Comparison of ENCODE assay signal across 9 cellular contexts in genomic region chr18:48955528-48956261, GRCh38. TPM values are rescaled to one million over a fixed set of nuclear protein-coding genes. Genes with fewer than 3 reads are reported as not detected.
A peak's percentile ranks its signal among the peaks of the same experiment; 100 is the strongest.
DNase-seq lines count a peak whose midpoint lies in the region; ATAC-seq, FAIRE-seq and TF ChIP-seq lines count a peak whose summit lies in the region.
"Had no signal": no experiment of that assay in that cellular context is flagged by ENCODE, and none has a peak within 500 bp of the region (broad histone marks: within the 10 kb centered on the region; RNA-seq: fewer than 3 reads in every experiment).

No MANE protein-coding gene starts in this region.

- no peak for FAIRE-seq in frontal cortex (lab: Jason Lieb, UNC)

- H3K4me3 Mint-ChIP-seq in activated T-cell treated with anti-CD3 and anti-CD28 coated beads, Interleukin-2, amount 50 U/mL, for 72 hours: no peak overlapping the region
- no peak overlapping the region for H3K4me3 Mint-ChIP-seq in central memory CD8-positive, alpha-beta T cell

- WGBS in mesodermal cell (ENCODE audit: insufficient coverage in 2 of 2), 2 experiments: 36 to 56% methylated on average over 5 to 6 of the region's 9 CpGs
- 14% methylated on average over 9 of the region's 9 CpGs for WGBS in aorta, 2 donors

- H3K27me3 Mint-ChIP-seq in activated T-cell treated with anti-CD3 and anti-CD28 coated beads, Interleukin-2, amount 50 U/mL, for 72 hours (ENCODE audit: low read depth): no peaks in the 10 kb centered on the region
- no peaks in the 10 kb centered on the region for H3K27me3 Mint-ChIP-seq in central memory CD8-positive, alpha-beta T cell

- H3K36me3 ChIP-seq in mesodermal cell (ENCODE audit: control insufficient read depth, insufficient read depth, low read length): no peaks in the 10 kb centered on the region
- H3K36me3 ChIP-seq in aorta (ENCODE audit: control insufficient read depth in 1 of 2, insufficient read depth in 2 of 2, low read length in 1 of 2): no peaks in the 10 kb centered on the region
- H3K36me3 ChIP-seq in Karpas-422 (ENCODE audit: insufficient read depth, low read length): no peaks in the 10 kb centered on the region

- ATAC-seq in activated T-cell treated with anti-CD3 and anti-CD28 coated beads, Interleukin-2, amount 50 U/mL, for 72 hours (replicated peaks in 1 of 2): no peak
- no peak for ATAC-seq in central memory CD8-positive, alpha-beta T cell (replicated peaks; ENCODE audit: extremely low read depth, poor library complexity, severe bottlenecking)
- ATAC-seq in aorta (ENCODE audit: low FRiP score): peak; percentile 64

- H3K4me1 Mint-ChIP-seq in activated T-cell treated with anti-CD3 and anti-CD28 coated beads, Interleukin-2, amount 50 U/mL, for 72 hours (ENCODE audit: low read depth): peaks cover 16% of the 10 kb centered on the region
- H3K4me1 Mint-ChIP-seq in central memory CD8-positive, alpha-beta T cell: peaks cover 25% of the 10 kb centered on the region

- H3K4me1 ChIP-seq in mesodermal cell (ENCODE audit: control insufficient read depth, insufficient read depth, low read length, poor library complexity, severe bottlenecking): peaks cover 50% of the 10 kb centered on the region
- peaks cover 7 to 11% of the 10 kb centered on the region in 2 donors for H3K4me1 ChIP-seq in aorta (ENCODE audit: control insufficient read depth in 1 of 2, insufficient read depth in 2 of 2, low read length in 2 of 2)
- peaks cover 20% of the 10 kb centered on the region for H3K4me1 ChIP-seq in Karpas-422 (ENCODE audit: low read length)

- H4K20me1 ChIP-seq in Karpas-422 (ENCODE audit: insufficient read depth, low read depth, low read length): no peaks in the 10 kb centered on the region; the same call in 1 of the 2 replicates

- no peak for DNase-seq in activated T-cell treated with anti-CD3 and anti-CD28 coated beads, Interleukin-2, amount 50 U/mL, for 72 hours
- DNase-seq in activated T-cell treated with anti-CD3 and anti-CD28 coated beads for 4 hours (no peak), aorta (peak; percentile 91 to 92), Karpas-422 (no peak), frontal cortex (ENCODE audit: low spot score in 2 of 2) (no peak), erythroblast (lab: John Stamatoyannopoulos, UW) (no peak)
- DNase-seq in central memory CD8-positive, alpha-beta T cell (ENCODE audit: low spot score in 2 of 2): no peak
- DNase-seq: DND-41 had no signal

- peak overlapping the region; percentile 9 for H3K27ac Mint-ChIP-seq in activated T-cell treated with anti-CD3 and anti-CD28 coated beads, Interleukin-2, amount 50 U/mL, for 72 hours
- peak overlapping the region; percentile 93 for H3K27ac Mint-ChIP-seq in central memory CD8-positive, alpha-beta T cell (ENCODE audit: low read depth)

- intact Hi-C loops in aorta (cut with DNase I): loop anchor here (1.0 to 10.0 kb wide), 3 partner anchors 20 to 459 kb away; no protein-coding TSS in a partner anchor

- no peaks in the 10 kb centered on the region for H3K9me2 ChIP-seq in Karpas-422 (replicated peaks; ENCODE audit: insufficient read depth, low read length)

- H3K4me2 ChIP-seq in Karpas-422 (ENCODE audit: low read depth, low read length, poor library complexity, severe bottlenecking): no peak overlapping the region

- H3K27me3 ChIP-seq in aorta (ENCODE audit: control insufficient read depth in 1 of 2, insufficient read depth in 2 of 2, low read length in 1 of 2) (no peaks in the 10 kb centered on the region), Karpas-422 (ENCODE audit: low read length) (no peaks in the 10 kb centered on the region)

- H3K27ac ChIP-seq in mesodermal cell (ENCODE audit: low read depth, low read length, severe bottlenecking): peak overlapping the region; percentile 96
- H3K27ac ChIP-seq in aorta (ENCODE audit: low read depth in 1 of 2, low read length in 2 of 2): peak overlapping the region; percentile 94 to 100
- no peak overlapping the region for H3K27ac ChIP-seq in Karpas-422 (ENCODE audit: low read length)

- no peaks in the 10 kb centered on the region for H3K9me3 ChIP-seq in mesodermal cell (ENCODE audit: control insufficient read depth, low read length)
- no peaks in the 10 kb centered on the region for H3K9me3 ChIP-seq in aorta (ENCODE audit: control insufficient read depth, low read length)
- H3K9me3 ChIP-seq in Karpas-422 (ENCODE audit: low read length): no peaks in the 10 kb centered on the region

- H3K9me3 Mint-ChIP-seq in activated T-cell treated with anti-CD3 and anti-CD28 coated beads, Interleukin-2, amount 50 U/mL, for 72 hours: no peaks in the 10 kb centered on the region
- no peaks in the 10 kb centered on the region for H3K9me3 Mint-ChIP-seq in central memory CD8-positive, alpha-beta T cell

- H3K9ac ChIP-seq in Karpas-422 (ENCODE audit: low read length): no peak overlapping the region

- no peaks in the 10 kb centered on the region for H3K79me2 ChIP-seq in Karpas-422 (ENCODE audit: low read length)

- no peak for TF ChIP-seq POLR2A in erythroblast (IDR thresholded peaks at IDR 0.05; ENCODE audit: low read length)

- H3K4me3 ChIP-seq in mesodermal cell (ENCODE audit: extremely low read depth, insufficient read depth, low read length, poor library complexity, severe bottlenecking) (no peak overlapping the region), aorta (ENCODE audit: low read length in 2 of 2) (no peak overlapping the region), Karpas-422 (ENCODE audit: low read length) (no peak overlapping the region)

- H3K36me3 Mint-ChIP-seq in activated T-cell treated with anti-CD3 and anti-CD28 coated beads, Interleukin-2, amount 50 U/mL, for 72 hours (ENCODE audit: insufficient read depth in 2 of 2): peaks cover 0 to 2% of the 10 kb centered on the region in 2 donors
- H3K36me3 Mint-ChIP-seq in central memory CD8-positive, alpha-beta T cell (ENCODE audit: insufficient read depth): peaks cover 25% of the 10 kb centered on the region

- no peak overlapping the region for H2AFZ ChIP-seq in Karpas-422 (ENCODE audit: low read length)

RNA-seq across cellular contexts. Expression of gene SMAD7, which starts 4.9 kb away (rescaled TPM):
- total RNA-seq in activated T-cell treated with anti-CD3 and anti-CD28 coated beads, Interleukin-2, amount 50 U/mL, for 72 hours: 10 to 100 TPM; 14.9 to 21.7 TPM
- 45.1 TPM for polyA plus RNA-seq in mesodermal cell (2013, experiment 1 of 2)
- 42.8 TPM for polyA plus RNA-seq in mesodermal cell (2013, experiment 2 of 2)
- total RNA-seq in aorta (10 to 100 TPM; 55.4 to 98.8 TPM), frontal cortex (14.7 TPM)
- polyA plus RNA-seq in aorta: 10 to 100 TPM; 27.3 to 32.9 TPM
- 1.3 and 2.1 TPM in 2 replicates for total RNA-seq in Karpas-422 (2014; rRNA removed; shearing (Covaris generic); ENCODE audit: low replicate concordance)

Comparison
In these comparisons a context has a peak if more than half of its experiments do, and no peak if none do; other contexts are left out.
1. DNase-seq: peak in aorta (2 of 2); none in activated T-cell treated with anti-CD3 and anti-CD28 coated beads, Interleukin-2, amount 50 U/mL, for 72 hours (0 of 2), activated T-cell treated with anti-CD3 and anti-CD28 coated beads for 4 hours (single experiment), central memory CD8-positive, alpha-beta T cell (0 of 2), Karpas-422 (single experiment), frontal cortex (0 of 2) and erythroblast (0 of 2).